ENCODE assay signal across 8 cellular contexts in the genomic region with DNA sequence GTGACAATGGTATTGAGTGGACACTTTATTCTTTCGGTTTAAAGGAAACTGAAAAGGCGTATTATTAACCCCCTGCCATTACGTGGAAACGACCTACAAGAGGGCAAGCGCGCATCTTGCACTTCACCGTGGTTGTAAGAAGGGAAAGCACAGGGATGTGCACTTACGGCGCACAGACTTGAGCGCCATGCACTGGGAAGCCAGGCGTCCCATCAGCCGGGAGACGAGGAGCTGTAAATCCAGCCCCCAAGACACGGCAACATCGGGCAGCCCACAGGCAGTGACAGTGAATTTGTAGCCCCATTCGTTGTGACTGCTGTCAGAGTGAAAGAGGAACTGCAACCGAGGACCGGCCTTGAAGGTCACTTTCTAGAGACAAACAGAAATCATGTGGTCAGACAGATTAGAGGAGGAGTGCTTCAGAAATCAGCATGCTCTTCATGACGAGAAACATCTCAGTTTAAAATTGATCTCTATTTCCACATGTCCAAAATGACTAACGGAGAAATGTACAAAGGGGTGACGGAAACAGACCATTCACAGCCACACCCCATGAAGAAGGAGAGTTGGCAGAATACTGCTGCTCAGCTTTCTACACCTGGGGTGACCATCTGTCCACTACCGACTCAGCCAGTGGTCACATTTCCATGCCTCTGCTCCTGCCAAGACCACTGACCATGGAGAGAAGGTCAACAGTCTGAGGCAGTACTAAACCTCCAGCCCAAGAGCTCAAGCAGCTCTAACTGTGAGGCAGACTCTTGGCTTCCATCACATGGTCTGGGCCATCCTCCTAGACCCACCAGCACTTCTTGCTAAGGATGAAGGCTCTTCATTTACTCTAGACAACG.
DNase-seq lines count a peak whose midpoint lies in the region; ATAC-seq and TF ChIP-seq lines count a peak whose summit lies in the region.

No MANE protein-coding gene starts in this region.

- POLR2A ChIA-PET in GM10248 (lab: Yijun Ruan, JAX): no interaction called here

- peak; percentile 92 for DNase-seq in GM10248 (ENCODE audit: extremely low spot score)
- DNase-seq in head of caudate nucleus: peak in 28 of 42 donors; percentile 5 to 55 (median 25)
- no peak for DNase-seq in dermis blood vessel endothelial cell
- DNase-seq in NCI-H82 (lab: John Stamatoyannopoulos, UW): no peak
- no peak for DNase-seq in H7
- DNase-seq in NCI-H1436 treated with DMSO at 0.1 percent for 48 hours (lab: John Stamatoyannopoulos, UW): no peak

- peak; percentile 95 for ATAC-seq in GM21390 (IDR thresholded peaks at IDR 0.05; ENCODE audit: unreplicated experiment)
- peak; percentile 76 for ATAC-seq in HG03571 (IDR thresholded peaks at IDR 0.05; ENCODE audit: unreplicated experiment)

- H3K4me3 ChIP-seq in H7 (ENCODE audit: insufficient read depth, low read depth, low read length): no peak overlapping the region

- no peak for TF ChIP-seq CTCF in GM10248 (IDR thresholded peaks at IDR 0.05; ENCODE audit: control extremely low read depth, extremely low read depth, low read depth, missing control alignments)

- CTCF ChIA-PET in GM10248 (lab: Yijun Ruan, JAX): interaction anchor here (0.7 to 6.6 kb wide), 31 partner anchors 8 to 337 kb away, joined by 3 to 68 read pairs (median 5); a partner anchor contains a TSS

- H3K36me3 ChIP-seq in H7 (replicated peaks; ENCODE audit: control insufficient read depth, insufficient read depth, low read length): peaks cover 6% of the 10 kb centered on the region

- no peaks in the 10 kb centered on the region for H3K27me3 ChIP-seq in H7 (ENCODE audit: control insufficient read depth, insufficient read depth, low read length)

- intact Hi-C loops in head of caudate nucleus (cut with DNase I): no loop called here

Comparison
In these comparisons a context has a peak if more than half of its experiments do, and no peak if none do; other contexts are left out.
1. DNase-seq: peak in GM10248 (single experiment) and head of caudate nucleus (28 of 42); none in dermis blood vessel endothelial cell (single experiment), NCI-H82 (single experiment), H7 (single experiment) and NCI-H1436 treated with DMSO at 0.1 percent for 48 hours (single experiment).